8 cellular contexts compared by ENCODE assay signal in the genomic region with DNA sequence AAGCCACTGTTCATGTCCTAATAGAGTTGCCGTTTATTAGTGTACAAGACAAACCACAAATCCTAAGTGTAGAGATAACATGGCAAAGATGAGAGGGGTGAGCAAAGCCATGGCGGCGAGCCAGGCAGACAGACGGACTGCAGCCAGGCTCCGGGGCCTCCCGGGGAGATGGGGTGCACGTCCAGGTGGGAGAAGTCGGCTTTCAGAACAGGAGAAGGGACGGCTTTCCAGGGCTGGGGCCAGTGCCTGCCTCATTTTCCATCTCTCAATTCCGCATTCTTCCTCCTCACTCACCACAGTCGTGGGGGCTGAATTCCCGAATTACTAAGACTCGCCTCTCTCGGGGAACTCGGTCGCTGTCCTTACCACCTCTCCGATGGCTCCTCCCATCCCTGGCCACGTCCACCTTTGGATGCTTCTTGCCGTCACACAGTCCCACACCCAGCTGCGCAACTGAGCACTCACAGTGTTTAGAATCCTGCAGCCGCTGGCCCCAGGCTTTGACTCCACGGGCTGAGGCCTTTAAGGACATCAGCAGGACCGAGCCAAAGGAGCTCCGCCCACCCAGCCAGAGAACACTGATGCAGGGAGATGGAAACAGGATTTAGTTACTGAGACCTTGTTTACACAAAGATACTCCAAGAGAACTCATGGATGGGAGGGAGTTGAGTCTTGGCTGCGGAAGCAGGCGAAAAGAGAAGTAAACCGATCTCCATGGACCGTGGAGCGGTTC. TPM values are rescaled to one million over a fixed set of nuclear protein-coding genes. Genes with fewer than 3 reads are reported as not detected.
A peak's percentile ranks its signal among the peaks of the same experiment; 100 is the strongest.
DNase-seq lines count a peak whose midpoint lies in the region; ATAC-seq and TF ChIP-seq lines count a peak whose summit lies in the region.

No MANE protein-coding gene starts in this region.

- H3K36me3 ChIP-seq in thoracic aorta: no peaks in the 10 kb centered on the region

- peaks cover 6% of the 10 kb centered on the region for H3K27me3 Mint-ChIP-seq in brain

- H3K27ac Mint-ChIP-seq in brain: peak overlapping the region in 3 of 5 experiments; percentile 11 to 51 (median 38)

- H3K4me3 ChIP-seq in thoracic aorta: peak overlapping the region; percentile 60

- H3K4me1 ChIP-seq in thoracic aorta (ENCODE audit: control insufficient read depth in 1 of 2, low read depth in 2 of 2): peaks cover 0 to 8% of the 10 kb centered on the region in 2 donors

- DNase-seq in M059J (ENCODE audit: low read depth) (peak; percentile 51), left lobe of liver (ENCODE audit: low spot score) (no peak), thoracic aorta (ENCODE audit: low spot score) (peak; percentile 26), GDM1 (lab: John Stamatoyannopoulos, UW) (no peak), SIG-M5 (lab: John Stamatoyannopoulos, UW) (no peak), NCI-H2081 (lab: John Stamatoyannopoulos, UW) (no peak), H4 (ENCODE audit: low spot score) (no peak)

- H3K27ac ChIP-seq in thoracic aorta: no peak overlapping the region

- ATAC-seq in left lobe of liver (peak; percentile 42), thoracic aorta (ENCODE audit: insufficient number of reproducible peaks, low FRiP score, low read depth) (no peak)

- H3K36me3 Mint-ChIP-seq in brain: no peaks in the 10 kb centered on the region

- no peak overlapping the region for H3K4me3 Mint-ChIP-seq in brain

- TF ChIP-seq CTCF in brain (conservative IDR thresholded peaks at IDR 0.05) (no peak), thoracic aorta (IDR thresholded peaks at IDR 0.05) (no peak)

- H3K4me1 Mint-ChIP-seq in brain: peaks cover 11% of the 10 kb centered on the region

- no peaks in the 10 kb centered on the region for H3K9me3 ChIP-seq in thoracic aorta

- no peaks in the 10 kb centered on the region for H3K27me3 ChIP-seq in thoracic aorta (replicated peaks; ENCODE audit: insufficient read depth)

- peaks cover 2 to 11% (median 9%) of the 10 kb centered on the region in 5 experiments for H3K9me3 Mint-ChIP-seq in brain

RNA-seq across cellular contexts. Expression of gene RNF112, which starts 59.7 kb away (rescaled TPM):
- 0.39 TPM in 1 of 2 replicates, not detected in the other for total RNA-seq in M059J (2014; rRNA removed; shearing (Covaris generic))
- 14.3 TPM for polyA plus RNA-seq in brain (ENCODE audit: insufficient read depth, low read depth, low replicate concordance)
- 0.45 TPM for total RNA-seq in left lobe of liver
- total RNA-seq in thoracic aorta: 1 to 10 TPM; 2.8 to 8.3 TPM
- total RNA-seq in H4 (2014; rRNA removed; shearing (Covaris generic)): 0.15 and 1.4 TPM in 2 replicates

Comparison
In these comparisons a context has a peak if more than half of its experiments do, and no peak if none do; other contexts are left out.
1. DNase-seq: peak in M059J (single experiment) and thoracic aorta (single experiment); none in left lobe of liver (single experiment), GDM1 (single experiment), SIG-M5 (single experiment), NCI-H2081 (0 of 2) and H4 (single experiment).